In the genomic region with DNA sequence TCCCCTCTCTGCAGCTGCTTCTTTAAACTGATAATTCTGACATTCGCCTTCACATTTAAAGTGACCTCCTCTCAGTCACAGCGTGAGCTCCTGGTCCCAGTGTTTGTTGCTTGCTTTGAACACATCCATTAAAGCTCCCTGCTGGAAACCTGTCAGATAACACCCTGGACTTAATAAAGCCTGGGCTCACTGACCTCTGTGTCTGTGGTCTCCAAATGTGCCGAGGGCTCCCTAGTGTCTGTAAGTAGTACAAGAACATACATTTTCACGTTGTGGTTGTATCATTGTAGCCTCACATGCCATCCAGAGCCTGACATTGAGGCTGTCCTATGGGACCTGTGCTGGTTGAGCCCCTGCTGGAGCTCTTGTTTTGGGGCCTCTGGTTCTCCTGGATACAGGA, we compare ENCODE assay signal across 10 cellular contexts. TPM values are rescaled to one million over a fixed set of nuclear protein-coding genes. Genes with fewer than 3 reads are reported as not detected.
"Had no signal": no experiment of that assay in that cellular context is flagged by ENCODE, and none has a peak within 500 bp of the region (broad histone marks: within the 10 kb centered on the region; RNA-seq: fewer than 3 reads in every experiment).

No MANE protein-coding gene starts in this region.

- H3K27ac ChIP-seq: HL-60 had no signal

- DNase-seq: H9, HCEC 1CT, Kasumi-1, KG1 had no signal

- ATAC-seq: GM23338, HepG2, K562 had no signal

- H3K4me3 ChIP-seq: GM23338, K562 had no signal

RNA-seq across cellular contexts. Expression of a gene that starts 2.6 kb away (rescaled TPM):
- total RNA-seq: GM23338, H1, H9, HepG2, HT1080, K562 had no signal

RNA-seq across cellular contexts. Expression of a gene that starts 21.7 kb away (rescaled TPM):
- total RNA-seq: GM23338, H1, H9, HepG2, K562 had no signal
